Comparison of ENCODE assay signal across 8 cellular contexts in genomic region chr11:33256031-33256807, GRCh38. TPM values are rescaled to one million over a fixed set of nuclear protein-coding genes. Genes with fewer than 3 reads are reported as not detected.
DNase-seq lines count a peak whose midpoint lies in the region; ATAC-seq and TF ChIP-seq lines count a peak whose summit lies in the region.

No MANE protein-coding gene starts in this region.

- CTCF ChIA-PET in activated CD4-positive, alpha-beta T cell treated with anti-CD3 and anti-CD28 coated beads, Interleukin-2, amount 10 ng/mL, durations not matched to agents 7 days and 5 days (lab: Charles Lee): no interaction called here

- H3K9me3 ChIP-seq in T-helper 17 cell (ENCODE audit: control insufficient read depth, low read length, poor library complexity, severe bottlenecking) (no peaks in the 10 kb centered on the region), skeletal muscle satellite cell (replicated peaks; ENCODE audit: low read length) (no peaks in the 10 kb centered on the region)

- no peaks in the 10 kb centered on the region for H3K36me3 ChIP-seq in skeletal muscle satellite cell (ENCODE audit: insufficient read depth, low read length)

- H3K36me3 Mint-ChIP-seq in activated CD4-positive, alpha-beta T cell treated with anti-CD3 and anti-CD28 coated beads, Interleukin-2, amount 10 ng/mL, durations not matched to agents 7 days and 5 days (ENCODE audit: low read depth): peaks cover 1% of the 10 kb centered on the region
- no peaks in the 10 kb centered on the region for H3K36me3 Mint-ChIP-seq in T-helper 17 cell (ENCODE audit: low read depth)

- H3K4me3 ChIP-seq in fibroblast of villous mesenchyme (ENCODE audit: low read depth, low read length) (peak overlapping the region; percentile 96), skeletal muscle satellite cell (ENCODE audit: low read length) (peak overlapping the region; percentile 84)

- H3K27me3 Mint-ChIP-seq in activated CD4-positive, alpha-beta T cell treated with anti-CD3 and anti-CD28 coated beads, Interleukin-2, amount 10 ng/mL, durations not matched to agents 7 days and 5 days: peaks cover under 1% of the 10 kb centered on the region
- no peaks in the 10 kb centered on the region for H3K27me3 Mint-ChIP-seq in T-helper 17 cell

- peak overlapping the region; percentile 85 for H3K4me3 Mint-ChIP-seq in activated CD4-positive, alpha-beta T cell treated with anti-CD3 and anti-CD28 coated beads, Interleukin-2, amount 10 ng/mL, durations not matched to agents 7 days and 5 days
- H3K4me3 Mint-ChIP-seq in T-helper 17 cell: peak overlapping the region; percentile 98

- peak overlapping the region; percentile 84 for H3K4me2 ChIP-seq in skeletal muscle satellite cell (ENCODE audit: low read length)

- peak overlapping the region; percentile 100 for H3K9ac ChIP-seq in skeletal muscle satellite cell (ENCODE audit: low read depth, low read length)

- peaks cover 29% of the 10 kb centered on the region for H3K4me1 Mint-ChIP-seq in activated CD4-positive, alpha-beta T cell treated with anti-CD3 and anti-CD28 coated beads, Interleukin-2, amount 10 ng/mL, durations not matched to agents 7 days and 5 days
- H3K4me1 Mint-ChIP-seq in T-helper 17 cell: peaks cover 23% of the 10 kb centered on the region

- H3K4me1 ChIP-seq in skeletal muscle satellite cell (ENCODE audit: control insufficient read depth, insufficient read depth, low read length): peaks cover 16% of the 10 kb centered on the region

- peak overlapping the region; percentile 98 for H3K27ac Mint-ChIP-seq in activated CD4-positive, alpha-beta T cell treated with anti-CD3 and anti-CD28 coated beads, Interleukin-2, amount 10 ng/mL, durations not matched to agents 7 days and 5 days
- H3K27ac Mint-ChIP-seq in T-helper 17 cell: peak overlapping the region; percentile 95

- POLR2A ChIA-PET in activated CD4-positive, alpha-beta T cell treated with anti-CD3 and anti-CD28 coated beads, Interleukin-2, amount 10 ng/mL, durations not matched to agents 7 days and 5 days (lab: Charles Lee): no interaction called here

- no peak for ATAC-seq in T-helper 17 cell
- no peak for ATAC-seq in GM18517 (IDR thresholded peaks at IDR 0.05; ENCODE audit: unreplicated experiment)

- peaks cover 2% of the 10 kb centered on the region for H3K27me3 ChIP-seq in skeletal muscle satellite cell (ENCODE audit: control insufficient read depth, insufficient read depth, low read length)

- no peaks in the 10 kb centered on the region for H3K9me3 Mint-ChIP-seq in activated CD4-positive, alpha-beta T cell treated with anti-CD3 and anti-CD28 coated beads, Interleukin-2, amount 10 ng/mL, durations not matched to agents 7 days and 5 days

- no peak for TF ChIP-seq CTCF in fibroblast of villous mesenchyme (IDR thresholded peaks at IDR 0.05; ENCODE audit: insufficient read depth, low read depth, low read length)

- DNase-seq in activated CD4-positive, alpha-beta T cell treated with anti-CD3 and anti-CD28 coated beads, Interleukin-2, amount 10 ng/mL, durations not matched to agents 7 days and 5 days: no peak
- DNase-seq in activated CD4-positive, alpha-beta T cell treated with anti-CD3 and anti-CD28 coated beads, Interleukin-2, amount 50 U/mL, for 1 hour: no peak
- DNase-seq in T-helper 17 cell (no peak), fibroblast of villous mesenchyme (ENCODE audit: low read depth) (peak; percentile 27), DMS 273 (lab: John Stamatoyannopoulos, UW; ENCODE audit: unreplicated experiment) (no peak), hepatic stellate cell (ENCODE audit: low spot score) (no peak)

RNA-seq across cellular contexts. Expression of gene HIPK3, which starts 1.0 kb away (rescaled TPM):
- 10 to 100 TPM; 41.3 to 43.8 TPM for total RNA-seq in activated CD4-positive, alpha-beta T cell treated with anti-CD3 and anti-CD28 coated beads, Interleukin-2, amount 10 ng/mL, durations not matched to agents 7 days and 5 days
- 10 to 100 TPM; 59.7 to 64.1 TPM for total RNA-seq in T-helper 17 cell
- total RNA-seq in fibroblast of villous mesenchyme: 75.1 and 121 TPM in 2 replicates
- 65.9 and 88.5 TPM in 2 replicates for total RNA-seq in skeletal muscle satellite cell (2012; rRNA removed)
